In the genomic region with DNA sequence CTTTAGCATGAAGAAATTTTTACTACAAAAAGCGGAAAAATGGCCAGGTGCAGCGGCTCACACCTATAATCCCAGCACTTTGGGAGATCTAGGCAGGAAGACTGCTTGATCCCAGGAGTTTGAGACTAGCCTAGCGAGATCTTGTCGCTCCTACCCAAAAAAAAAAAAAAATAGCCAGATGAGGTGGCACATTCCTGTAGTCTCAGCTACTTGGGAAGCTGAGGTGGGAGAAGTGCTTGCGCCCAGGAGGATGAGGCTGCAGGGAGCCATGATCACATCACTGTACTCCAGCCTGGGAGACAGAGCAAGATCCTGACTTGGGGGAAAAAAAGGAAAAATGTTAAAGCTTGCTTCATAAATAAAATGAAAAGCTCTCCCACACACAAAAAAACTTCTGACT, we compare ENCODE assay signal across 19 cellular contexts.
"Had no signal": no experiment of that assay in that cellular context is flagged by ENCODE, and none has a peak within 500 bp of the region (broad histone marks: within the 10 kb centered on the region; RNA-seq: fewer than 3 reads in every experiment).

No MANE protein-coding gene starts in this region.

- H3K27ac Mint-ChIP-seq: natural killer cell; stimulated activated effector memory CD8-positive, alpha-beta T cell treated with anti-CD3 and anti-CD28 coated beads, Interleukin-12 subunit alpha, Interleukin-12 subunit beta, amount 100 ng/mL, for 72 hours had no signal

- H3K4me1 ChIP-seq: prostate gland had no signal

- H3K36me3 ChIP-seq: gastrocnemius medialis, lower lobe of right lung, neutrophil, prostate gland, right atrium auricular region, thoracic aorta, upper lobe of left lung had no signal

- H3K4me3 Mint-ChIP-seq: natural killer cell; neural crest cell; stimulated activated effector memory CD8-positive, alpha-beta T cell treated with anti-CD3 and anti-CD28 coated beads, Interleukin-12 subunit alpha, Interleukin-12 subunit beta, amount 100 ng/mL, for 72 hours had no signal

- H3K27ac ChIP-seq: epithelial cell of prostate, gastrocnemius medialis, lower lobe of right lung, neutrophil, prostate gland, right atrium auricular region, thoracic aorta, tibial nerve, upper lobe of left lung had no signal

- H3K36me3 Mint-ChIP-seq: natural killer cell had no signal

- H3K9me3 ChIP-seq: gastrocnemius medialis, lower lobe of right lung, neutrophil, prostate gland, right atrium auricular region, thoracic aorta, tibial nerve, upper lobe of left lung had no signal

- H3K4me1 Mint-ChIP-seq: neural crest cell had no signal

- DNase-seq: dorsolateral prefrontal cortex; effector CD4-positive, alpha-beta T cell; gastrocnemius medialis; left ventricle myocardium superior; lower lobe of right lung; natural killer cell; stimulated activated CD4-positive, alpha-beta T cell treated with anti-CD3 and anti-CD28 coated beads, Interleukin-2, amount 100 ng/mL, for 24 hours; stimulated activated CD4-positive, alpha-beta T cell treated with anti-CD3 and anti-CD28 coated beads, Interleukin-4, amount 100 ng/mL, for 24 hours; stimulated activated naive CD8-positive, alpha-beta T cell treated with anti-CD3 and anti-CD28 coated beads, Interleukin-15, Interleukin-2, amounts not matched to agents 100 U/mL and 50 U/mL, for 24 hours; substantia nigra; upper lobe of left lung had no signal

- H3K9me3 Mint-ChIP-seq: natural killer cell; neural crest cell; stimulated activated effector memory CD8-positive, alpha-beta T cell treated with anti-CD3 and anti-CD28 coated beads, Interleukin-12 subunit alpha, Interleukin-12 subunit beta, amount 100 ng/mL, for 72 hours had no signal

- H3K4me3 ChIP-seq: dorsolateral prefrontal cortex, gastrocnemius medialis, lower lobe of right lung, prostate gland, right atrium auricular region, thoracic aorta, tibial nerve, upper lobe of left lung had no signal

- H3K27me3 ChIP-seq: dorsolateral prefrontal cortex, gastrocnemius medialis, neutrophil, right atrium auricular region, tibial nerve, upper lobe of left lung had no signal
